ENCODE assay signal across 9 cellular contexts in the genomic region with DNA sequence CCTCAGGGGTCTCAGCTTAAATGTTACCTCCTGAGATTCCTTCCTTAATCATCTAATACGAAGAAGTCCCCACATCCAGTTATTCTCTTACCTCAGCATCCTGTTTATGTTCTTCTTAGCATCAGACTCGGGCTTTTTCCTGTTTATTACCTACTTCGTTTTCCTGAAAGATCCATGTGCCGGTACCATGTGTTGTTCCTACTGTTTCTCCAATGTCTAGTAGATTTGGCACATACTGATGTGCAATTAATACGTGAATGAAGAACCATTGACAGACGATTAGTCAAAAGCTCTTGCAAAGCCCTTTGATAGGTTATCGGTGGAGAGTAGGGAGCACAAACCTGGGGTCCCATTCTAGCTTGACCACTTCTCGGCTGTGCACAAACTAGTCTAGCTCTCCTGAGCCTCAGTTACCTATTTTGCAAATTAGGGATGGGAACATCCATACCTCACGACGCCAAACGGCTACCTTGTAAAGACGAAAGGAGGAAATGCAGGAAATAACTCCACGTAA. TPM values are rescaled to one million over a fixed set of nuclear protein-coding genes. Genes with fewer than 3 reads are reported as not detected.
DNase-seq lines count a peak whose midpoint lies in the region; ATAC-seq, FAIRE-seq and TF ChIP-seq lines count a peak whose summit lies in the region.
"Had no signal": no experiment of that assay in that cellular context is flagged by ENCODE, and none has a peak within 500 bp of the region (broad histone marks: within the 10 kb centered on the region; RNA-seq: fewer than 3 reads in every experiment).

No MANE protein-coding gene starts in this region.

- no peaks in the 10 kb centered on the region for H3K27me3 Mint-ChIP-seq in activated T-cell treated with anti-CD3 and anti-CD28 coated beads, Interleukin-2, amount 50 U/mL, for 72 hours (ENCODE audit: low read depth)

- H3K4me1 Mint-ChIP-seq in activated T-cell treated with anti-CD3 and anti-CD28 coated beads, Interleukin-2, amount 50 U/mL, for 72 hours (ENCODE audit: low read depth), result peaks cover 60% of the 10 kb centered on the region

- H3K36me3 Mint-ChIP-seq in activated T-cell treated with anti-CD3 and anti-CD28 coated beads, Interleukin-2, amount 50 U/mL, for 72 hours (ENCODE audit: insufficient read depth in 2 of 2), result peaks cover 9 to 16% of the 10 kb centered on the region in 2 donors

- H3K9ac ChIP-seq in liver (ENCODE audit: low read depth in 1 of 2, low read length in 2 of 2), result peak overlapping the region; percentile 92 to 94

- no peak for ATAC-seq in activated T-cell treated with anti-CD3 and anti-CD28 coated beads, Interleukin-2, amount 50 U/mL, for 72 hours (replicated peaks in 1 of 2)
- ATAC-seq in GM19351 (IDR thresholded peaks at IDR 0.05; ENCODE audit: unreplicated experiment), result no peak

- no peak for TF ChIP-seq POLR2A in thyroid gland (IDR thresholded peaks at IDR 0.05)
- TF ChIP-seq POLR2A in H54 (IDR thresholded peaks at IDR 0.05; ENCODE audit: low read depth, low read length), result no peak

- WGBS in liver, result under 1% methylated on average over 13 of the region's 13 CpGs
- 1% methylated on average over 13 of the region's 13 CpGs for WGBS in thyroid gland, 2 donors

- H3K4me1 ChIP-seq in liver (ENCODE audit: control insufficient read depth in 4 of 4, insufficient read depth in 4 of 4, low read length in 3 of 4) (peaks cover 14 to 42% (median 33%) of the 10 kb centered on the region in 4 donors), thyroid gland (peaks cover 15 to 29% of the 10 kb centered on the region in 2 donors)

- H3K36me3 ChIP-seq in liver (ENCODE audit: control insufficient read depth in 4 of 4, insufficient read depth in 3 of 4, low read depth in 1 of 4, low read length in 3 of 4), result peaks cover 0 to 8% (median 3%) of the 10 kb centered on the region in 4 donors
- no peaks in the 10 kb centered on the region for H3K36me3 ChIP-seq in thyroid gland

- peak overlapping the region; percentile 100 for H3K27ac Mint-ChIP-seq in activated T-cell treated with anti-CD3 and anti-CD28 coated beads, Interleukin-2, amount 50 U/mL, for 72 hours

- H3K4me3 ChIP-seq in liver (ENCODE audit: low read depth in 1 of 3, low read length in 3 of 3) (peak overlapping the region; percentile 69 to 99 (median 98)), thyroid gland (replicated peaks in 1 of 3) (peak overlapping the region; percentile 87 to 90 (median 88))

- no peak for TF ChIP-seq CTCF in liver (IDR thresholded peaks at IDR 0.05; ENCODE audit: low read depth, low read length, missing input control)
- TF ChIP-seq CTCF in thyroid gland (IDR thresholded peaks at IDR 0.05), result no peak

- TF ChIP-seq RAD21 in liver (IDR thresholded peaks at IDR 0.05), result no peak

- H3K9me3 ChIP-seq in liver (ENCODE audit: control insufficient read depth in 4 of 4, low read length in 3 of 4) (no peaks in the 10 kb centered on the region), thyroid gland (no peaks in the 10 kb centered on the region)

- no peak for FAIRE-seq in H54 (lab: Jason Lieb, UNC)
- FAIRE-seq: endometrium had no signal

- H3K27ac ChIP-seq in angular gyrus (ENCODE audit: low read depth, low read length) (peak overlapping the region; percentile 97), liver (ENCODE audit: low read depth in 1 of 2, low read length in 2 of 2) (peak overlapping the region; percentile 94 to 95), thyroid gland (peak overlapping the region; percentile 82 to 91 (median 86))

- intact Hi-C loops in thyroid gland (cut with DNase I), result loop anchor here (10.0 kb wide), 1 partner anchor 174 kb away; a partner anchor contains a TSS

- peak overlapping the region; percentile 92 to 100 for H3K4me3 Mint-ChIP-seq in activated T-cell treated with anti-CD3 and anti-CD28 coated beads, Interleukin-2, amount 50 U/mL, for 72 hours

- H3K27me3 ChIP-seq in liver (ENCODE audit: control insufficient read depth in 4 of 4, insufficient read depth in 4 of 4, low read length in 3 of 4) (no peaks in the 10 kb centered on the region), thyroid gland (no peaks in the 10 kb centered on the region)

- DNase-seq in activated T-cell treated with anti-CD3 and anti-CD28 coated beads, Interleukin-2, amount 50 U/mL, for 72 hours, result no peak
- DNase-seq in activated T-cell treated with anti-CD3 and anti-CD28 coated beads for 4 hours, result no peak
- DNase-seq in HuH-7.5 (ENCODE audit: low spot score), result peak; percentile 36
- DNase-seq in thyroid gland, result peak in 1 of 2 donors; percentile 1
- no peak for DNase-seq in H54 (ENCODE audit: insufficient read length, low spot score)

- H3K9me3 Mint-ChIP-seq in activated T-cell treated with anti-CD3 and anti-CD28 coated beads, Interleukin-2, amount 50 U/mL, for 72 hours, result no peaks in the 10 kb centered on the region

TF ChIP-seq in liver, 16 proteins besides CTCF, POLR2A, EP300 and RAD21:
- no peak for TF ChIP-seq RXRA (IDR thresholded peaks at IDR 0.05)
- TF ChIP-seq, protein P1, sequence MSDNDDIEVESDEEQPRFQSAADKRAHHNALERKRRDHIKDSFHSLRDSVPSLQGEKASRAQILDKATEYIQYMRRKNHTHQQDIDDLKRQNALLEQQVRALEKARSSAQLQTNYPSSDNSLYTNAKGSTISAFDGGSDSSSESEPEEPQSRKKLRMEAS (IDR thresholded peaks at IDR 0.05), result no peak
- TF ChIP-seq HNF4A (conservative IDR thresholded peaks at IDR 0.05), result peak in 1 of 2 donors; percentile 10
- TF ChIP-seq, protein P2, sequence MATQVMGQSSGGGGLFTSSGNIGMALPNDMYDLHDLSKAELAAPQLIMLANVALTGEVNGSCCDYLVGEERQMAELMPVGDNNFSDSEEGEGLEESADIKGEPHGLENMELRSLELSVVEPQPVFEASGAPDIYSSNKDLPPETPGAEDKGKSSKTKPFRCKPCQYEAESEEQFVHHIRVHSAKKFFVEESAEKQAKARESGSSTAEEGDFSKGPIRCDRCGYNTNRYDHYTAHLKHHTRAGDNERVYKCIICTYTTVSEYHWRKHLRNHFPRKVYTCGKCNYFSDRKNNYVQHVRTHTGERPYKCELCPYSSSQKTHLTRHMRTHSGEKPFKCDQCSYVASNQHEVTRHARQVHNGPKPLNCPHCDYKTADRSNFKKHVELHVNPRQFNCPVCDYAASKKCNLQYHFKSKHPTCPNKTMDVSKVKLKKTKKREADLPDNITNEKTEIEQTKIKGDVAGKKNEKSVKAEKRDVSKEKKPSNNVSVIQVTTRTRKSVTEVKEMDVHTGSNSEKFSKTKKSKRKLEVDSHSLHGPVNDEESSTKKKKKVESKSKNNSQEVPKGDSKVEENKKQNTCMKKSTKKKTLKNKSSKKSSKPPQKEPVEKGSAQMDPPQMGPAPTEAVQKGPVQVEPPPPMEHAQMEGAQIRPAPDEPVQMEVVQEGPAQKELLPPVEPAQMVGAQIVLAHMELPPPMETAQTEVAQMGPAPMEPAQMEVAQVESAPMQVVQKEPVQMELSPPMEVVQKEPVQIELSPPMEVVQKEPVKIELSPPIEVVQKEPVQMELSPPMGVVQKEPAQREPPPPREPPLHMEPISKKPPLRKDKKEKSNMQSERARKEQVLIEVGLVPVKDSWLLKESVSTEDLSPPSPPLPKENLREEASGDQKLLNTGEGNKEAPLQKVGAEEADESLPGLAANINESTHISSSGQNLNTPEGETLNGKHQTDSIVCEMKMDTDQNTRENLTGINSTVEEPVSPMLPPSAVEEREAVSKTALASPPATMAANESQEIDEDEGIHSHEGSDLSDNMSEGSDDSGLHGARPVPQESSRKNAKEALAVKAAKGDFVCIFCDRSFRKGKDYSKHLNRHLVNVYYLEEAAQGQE (IDR thresholded peaks at IDR 0.05), result no peak
- no peak for TF ChIP-seq YY1 (IDR thresholded peaks at IDR 0.05)
- TF ChIP-seq FOXA1 (IDR thresholded peaks at IDR 0.05), result no peak

RNA-seq across cellular contexts. Expression of a gene that starts 0.7 kb away (rescaled TPM):
- total RNA-seq in activated T-cell treated with anti-CD3 and anti-CD28 coated beads, Interleukin-2, amount 50 U/mL, for 72 hours, result 10 to 100 TPM; 52.3 to 56.5 TPM
- total RNA-seq in liver (10 to 100 TPM; 11.0 to 26.3 TPM), thyroid gland (10 to 100 TPM; 54.3 to 81.6 (median 60.0) TPM)
- 10 to 100 TPM; 10.9 to 14.1 TPM for polyA plus RNA-seq in liver
